11 cellular contexts compared by ENCODE assay signal in genomic region chr1:155007253-155007828, GRCh38. TPM values are rescaled to one million over a fixed set of nuclear protein-coding genes. Genes with fewer than 3 reads are reported as not detected.
DNase-seq lines count a peak whose midpoint lies in the region; ATAC-seq, FAIRE-seq and TF ChIP-seq lines count a peak whose summit lies in the region.
"Had no signal": no experiment of that assay in that cellular context is flagged by ENCODE, and none has a peak within 500 bp of the region (broad histone marks: within the 10 kb centered on the region; RNA-seq: fewer than 3 reads in every experiment).

No MANE protein-coding gene starts in this region.

- peaks cover 5% of the 10 kb centered on the region for H3K36me3 Mint-ChIP-seq in CD4-positive, CD25-positive, alpha-beta regulatory T cell

- TF ChIP-seq CTCF in WERI-Rb-1 (IDR thresholded peaks at IDR 0.05; ENCODE audit: low read depth, low read length) = no peak
- TF ChIP-seq CTCF in heart left ventricle (IDR thresholded peaks at IDR 0.05) = no peak
- TF ChIP-seq CTCF in prostate gland (IDR thresholded peaks at IDR 0.05) = no peak
- no peak for TF ChIP-seq CTCF in D721Med (IDR thresholded peaks at IDR 0.05; ENCODE audit: insufficient read depth, missing control alignments)

- peak overlapping the region; percentile 44 for H3K4me3 ChIP-seq in CD4-positive, CD25-positive, alpha-beta regulatory T cell (ENCODE audit: low read depth, low read length)
- H3K4me3 ChIP-seq in WERI-Rb-1 (ENCODE audit: low read depth, low read length) (no peak overlapping the region), heart left ventricle (peak overlapping the region in 7 of 12 donors; percentile 1 to 59 (median 32)), prostate gland (peak overlapping the region; percentile 32 to 51)

- intact Hi-C loops in heart left ventricle (cut with DNase I) (no loop called here), prostate gland (cut with DNase I) (no loop called here)

- no peak for ATAC-seq in CD4-positive, CD25-positive, alpha-beta regulatory T cell (ENCODE audit: low read depth in 2 of 2)
- peak; percentile 28 to 55 (median 32) for ATAC-seq in heart left ventricle
- ATAC-seq in HG03457 (IDR thresholded peaks at IDR 0.05; ENCODE audit: unreplicated experiment) = no peak
- ATAC-seq in GM18858 (IDR thresholded peaks at IDR 0.05; ENCODE audit: unreplicated experiment) = no peak

- no peak for FAIRE-seq in D721Med (lab: Jason Lieb, UNC)
- FAIRE-seq: astrocyte, frontal cortex had no signal

- peak overlapping the region; percentile 84 for H3K27ac ChIP-seq in CD4-positive, CD25-positive, alpha-beta regulatory T cell (ENCODE audit: insufficient read depth, low read length, poor library complexity, severe bottlenecking)
- peak overlapping the region; percentile 86 for H3K27ac ChIP-seq in WERI-Rb-1
- peak overlapping the region in 11 of 12 donors; percentile 66 to 98 (median 95) for H3K27ac ChIP-seq in heart left ventricle
- H3K27ac ChIP-seq in prostate gland = peak overlapping the region; percentile 100

- TF ChIP-seq POLR2A in heart left ventricle (IDR thresholded peaks at IDR 0.05) (no peak), prostate gland (IDR thresholded peaks at IDR 0.05) (no peak)

- H3K27me3 ChIP-seq in CD4-positive, CD25-positive, alpha-beta regulatory T cell (ENCODE audit: control insufficient read depth, insufficient read depth, low read length) = no peaks in the 10 kb centered on the region
- H3K27me3 ChIP-seq in WERI-Rb-1 (ENCODE audit: insufficient read depth, low read depth, severe bottlenecking) (no peaks in the 10 kb centered on the region), heart left ventricle (no peaks in the 10 kb centered on the region), prostate gland (replicated peaks; ENCODE audit: insufficient read depth) (no peaks in the 10 kb centered on the region)

- peaks cover 94% of the 10 kb centered on the region for H3K4me1 ChIP-seq in CD4-positive, CD25-positive, alpha-beta regulatory T cell (ENCODE audit: control insufficient read depth, insufficient read depth, low read length, poor library complexity, severe bottlenecking)
- H3K4me1 ChIP-seq in heart left ventricle = peaks cover 8 to 82% (median 61%) of the 10 kb centered on the region in 12 donors
- H3K4me1 ChIP-seq in prostate gland (replicated peaks) = peaks cover 46% of the 10 kb centered on the region

- no peaks in the 10 kb centered on the region for H3K27me3 Mint-ChIP-seq in CD4-positive, CD25-positive, alpha-beta regulatory T cell

- H3K9me3 Mint-ChIP-seq in CD4-positive, CD25-positive, alpha-beta regulatory T cell = no peaks in the 10 kb centered on the region
- H3K9me3 Mint-ChIP-seq: nephron progenitor cell had no signal

- H3K4me1 Mint-ChIP-seq in CD4-positive, CD25-positive, alpha-beta regulatory T cell = peaks cover 11 to 74% (median 36%) of the 10 kb centered on the region in 4 donors

- H3K27ac Mint-ChIP-seq in CD4-positive, CD25-positive, alpha-beta regulatory T cell = peak overlapping the region; percentile 63 to 91 (median 83)
- H3K27ac Mint-ChIP-seq: nephron progenitor cell had no signal

- H3K36me3 ChIP-seq in CD4-positive, CD25-positive, alpha-beta regulatory T cell (ENCODE audit: control insufficient read depth, insufficient read depth, low read length) = no peaks in the 10 kb centered on the region
- peaks cover 17% of the 10 kb centered on the region for H3K36me3 ChIP-seq in WERI-Rb-1
- no peaks in the 10 kb centered on the region for H3K36me3 ChIP-seq in heart left ventricle
- H3K36me3 ChIP-seq in prostate gland = no peaks in the 10 kb centered on the region

- WGBS in heart left ventricle, 4 donors = 52 to 61% (median 56%) methylated on average over 6 of the region's 6 CpGs
- WGBS in prostate gland = 41% methylated on average over 4 of the region's 6 CpGs

- H3K9me3 ChIP-seq in CD4-positive, CD25-positive, alpha-beta regulatory T cell (ENCODE audit: control insufficient read depth in 2 of 2, low read length in 2 of 2) = no peaks in the 10 kb centered on the region
- H3K9me3 ChIP-seq in WERI-Rb-1 (ENCODE audit: severe bottlenecking) (no peaks in the 10 kb centered on the region), heart left ventricle (no peaks in the 10 kb centered on the region), prostate gland (no peaks in the 10 kb centered on the region)

- no peak for DNase-seq in CD4-positive, CD25-positive, alpha-beta regulatory T cell
- DNase-seq in WERI-Rb-1 (peak; percentile 32), heart left ventricle (peak; percentile 75 to 88 (median 85)), prostate gland (ENCODE audit: low spot score) (peak; percentile 69), D721Med (ENCODE audit: insufficient read length, low spot score) (no peak), kidney tubule cell (ENCODE audit: low spot score) (no peak)
- DNase-seq: nephron progenitor cell had no signal

- peak overlapping the region; percentile 72 to 99 (median 84) for H3K4me3 Mint-ChIP-seq in CD4-positive, CD25-positive, alpha-beta regulatory T cell
- H3K4me3 Mint-ChIP-seq: nephron progenitor cell had no signal

RNA-seq across cellular contexts. Expression of gene ZBTB7B, which starts 4.7 kb away (rescaled TPM):
- total RNA-seq in CD4-positive, CD25-positive, alpha-beta regulatory T cell = 68.0 TPM
- polyA plus RNA-seq in CD4-positive, CD25-positive, alpha-beta regulatory T cell = 1 to 10 TPM; 3.7 to 6.5 (median 5.3) TPM
- 10 to 100 TPM; 29.5 to 80.0 (median 46.6) TPM for total RNA-seq in heart left ventricle
- polyA plus RNA-seq in heart left ventricle = 100 to 1,000 TPM in 1 of 2 donors, 10 to 100 TPM in 1; 39.2 to 103 TPM
- 100 to 1,000 TPM in 1 of 2 donors, 10 to 100 TPM in 1; 60.0 to 103 TPM for total RNA-seq in prostate gland

RNA-seq across cellular contexts. Expression of gene LENEP, which starts 14.0 kb away (rescaled TPM):
- not detected for total RNA-seq in CD4-positive, CD25-positive, alpha-beta regulatory T cell
- polyA plus RNA-seq in CD4-positive, CD25-positive, alpha-beta regulatory T cell = not detected
- total RNA-seq in heart left ventricle = not detected
- polyA plus RNA-seq in heart left ventricle = not detected
- not detected for total RNA-seq in prostate gland
- total RNA-seq: astrocyte had no signal

RNA-seq across cellular contexts. Expression of gene FLAD1, which starts 24.2 kb away (rescaled TPM):
- 39.1 TPM for total RNA-seq in CD4-positive, CD25-positive, alpha-beta regulatory T cell
- polyA plus RNA-seq in CD4-positive, CD25-positive, alpha-beta regulatory T cell = 10 to 100 TPM; 41.0 to 60.3 (median 44.0) TPM
- total RNA-seq in heart left ventricle (10 to 100 TPM; 19.4 to 35.0 (median 27.4) TPM), prostate gland (10 to 100 TPM; 31.5 to 35.3 TPM)
- polyA plus RNA-seq in heart left ventricle = 10 to 100 TPM; 22.3 to 50.7 TPM

RNA-seq across cellular contexts. Expression of gene DCST2, which starts 26.2 kb away (rescaled TPM):
- total RNA-seq in CD4-positive, CD25-positive, alpha-beta regulatory T cell = 1.4 TPM
- not detected for polyA plus RNA-seq in CD4-positive, CD25-positive, alpha-beta regulatory T cell
- under 1 TPM in 8 of 9 donors, not detected in 1; 0.14 to 0.62 (median 0.35) TPM for total RNA-seq in heart left ventricle
- polyA plus RNA-seq in heart left ventricle = under 1 TPM; 0.17 to 0.65 TPM
- total RNA-seq in prostate gland = 1 to 10 TPM; 2.3 to 5.3 TPM

RNA-seq across cellular contexts. Expression of gene DCST1, which starts 26.3 kb away (rescaled TPM):
- total RNA-seq in CD4-positive, CD25-positive, alpha-beta regulatory T cell = 0.32 TPM
- polyA plus RNA-seq in CD4-positive, CD25-positive, alpha-beta regulatory T cell = not detected
- total RNA-seq in heart left ventricle (not detected), prostate gland (under 1 TPM in 1 of 2 donors, not detected in 1; 0.51 TPM)
- not detected for polyA plus RNA-seq in heart left ventricle
- total RNA-seq: astrocyte, frontal cortex had no signal

Comparison
In these comparisons a context has a peak if more than half of its experiments do, and no peak if none do; other contexts are left out.
1. ATAC-seq: peak in heart left ventricle (4 of 4); none in CD4-positive, CD25-positive, alpha-beta regulatory T cell (0 of 2), HG03457 (single experiment) and GM18858 (single experiment).
2. DNase-seq: peak in WERI-Rb-1 (single experiment), heart left ventricle (5 of 5) and prostate gland (single experiment); none in CD4-positive, CD25-positive, alpha-beta regulatory T cell (0 of 3), D721Med (single experiment) and kidney tubule cell (single experiment).
3. Peak in every context shown above with its lines, with median percentiles within 50 percentile points of each other: H3K27ac ChIP-seq.